ENCODE assay signal across 22 cellular contexts in the genomic region with DNA sequence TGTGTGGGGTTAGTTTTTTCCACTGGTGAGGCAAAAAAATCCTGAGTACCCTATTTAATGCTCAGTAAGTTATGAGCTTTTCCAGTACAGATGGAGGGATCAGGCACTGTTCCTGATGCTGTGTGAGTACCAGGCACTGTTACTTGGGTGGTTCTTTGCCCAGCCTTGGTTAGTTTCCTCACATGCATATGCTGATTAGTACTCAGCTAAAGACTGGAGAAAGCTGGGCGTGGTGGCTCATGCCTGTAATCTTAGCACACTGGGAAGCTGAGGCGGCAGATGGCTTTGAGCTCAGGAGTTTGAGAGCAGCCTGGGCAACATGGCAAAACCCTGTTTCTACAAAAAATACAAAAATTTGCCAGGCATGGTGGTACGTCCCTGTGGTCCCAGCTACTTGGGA.
"Had no signal": no experiment of that assay in that cellular context is flagged by ENCODE, and none has a peak within 500 bp of the region (broad histone marks: within the 10 kb centered on the region; RNA-seq: fewer than 3 reads in every experiment).

No MANE protein-coding gene starts in this region.

- H3K27me3 ChIP-seq: esophagus squamous epithelium, ovary, sigmoid colon, spleen, testis, tibial artery had no signal

- H3K4me3 Mint-ChIP-seq: effector memory CD8-positive, alpha-beta T cell; memory B cell; natural killer cell; stimulated activated memory B cell treated with anti-CD40 and anti-IgM and Interleukin-4, amounts not matched to agents 10 μg/mL and 1 μg/mL and 100 μg/mL, for 72 hours; type B pancreatic cell had no signal

- DNase-seq: effector memory CD8-positive, alpha-beta T cell; esophagus squamous epithelium; hypothalamus; kidney; natural killer cell; occipital lobe; ovary; posterior cingulate gyrus; psoas muscle; right cardiac atrium; sigmoid colon; spleen; stimulated activated CD4-positive, alpha-beta T cell treated with anti-CD3 and anti-CD28 coated beads, Interleukin-4, amount 100 ng/mL, for 4 hours; stimulated activated naive CD8-positive, alpha-beta T cell treated with anti-CD3 and anti-CD28 coated beads, Interleukin-15, Interleukin-2, amounts not matched to agents 100 U/mL and 50 U/mL, for 24 hours; substantia nigra; testis; tibial artery had no signal

- H3K27me3 Mint-ChIP-seq: effector memory CD8-positive, alpha-beta T cell; memory B cell; stimulated activated memory B cell treated with anti-CD40 and anti-IgM and Interleukin-4, amounts not matched to agents 10 μg/mL and 1 μg/mL and 100 μg/mL, for 72 hours had no signal

- H3K9me3 ChIP-seq: esophagus squamous epithelium, ovary, psoas muscle, sigmoid colon, testis, tibial artery had no signal

- H3K4me1 Mint-ChIP-seq: memory B cell; natural killer cell; stimulated activated memory B cell treated with anti-CD40 and anti-IgM and Interleukin-4, amounts not matched to agents 10 μg/mL and 1 μg/mL and 100 μg/mL, for 72 hours had no signal

- H3K27ac Mint-ChIP-seq: effector memory CD8-positive, alpha-beta T cell; memory B cell; natural killer cell; stimulated activated memory B cell treated with anti-CD40 and anti-IgM and Interleukin-4, amounts not matched to agents 10 μg/mL and 1 μg/mL and 100 μg/mL, for 72 hours; type B pancreatic cell had no signal

- H3K27ac ChIP-seq: esophagus squamous epithelium, ovary, psoas muscle, sigmoid colon, spleen, testis, tibial artery had no signal

- H3K4me1 ChIP-seq: esophagus squamous epithelium, psoas muscle, sigmoid colon, testis had no signal

- H3K9me3 Mint-ChIP-seq: effector memory CD8-positive, alpha-beta T cell; natural killer cell; type B pancreatic cell had no signal

- H3K36me3 Mint-ChIP-seq: natural killer cell, type B pancreatic cell had no signal

- H3K36me3 ChIP-seq: esophagus squamous epithelium, ovary, sigmoid colon, spleen, tibial artery had no signal

- H3K4me3 ChIP-seq: esophagus squamous epithelium, lung, ovary, psoas muscle, sigmoid colon, spleen, testis, tibial artery had no signal

- ATAC-seq: effector memory CD8-positive, alpha-beta T cell; left lobe of liver; natural killer cell; psoas muscle; right cardiac atrium; stimulated activated naive CD8-positive, alpha-beta T cell treated with anti-CD3 and anti-CD28 coated beads, Interleukin-15, Interleukin-2, amounts not matched to agents 100 U/mL and 50 U/mL, for 24 hours had no signal
